In the genomic region with DNA sequence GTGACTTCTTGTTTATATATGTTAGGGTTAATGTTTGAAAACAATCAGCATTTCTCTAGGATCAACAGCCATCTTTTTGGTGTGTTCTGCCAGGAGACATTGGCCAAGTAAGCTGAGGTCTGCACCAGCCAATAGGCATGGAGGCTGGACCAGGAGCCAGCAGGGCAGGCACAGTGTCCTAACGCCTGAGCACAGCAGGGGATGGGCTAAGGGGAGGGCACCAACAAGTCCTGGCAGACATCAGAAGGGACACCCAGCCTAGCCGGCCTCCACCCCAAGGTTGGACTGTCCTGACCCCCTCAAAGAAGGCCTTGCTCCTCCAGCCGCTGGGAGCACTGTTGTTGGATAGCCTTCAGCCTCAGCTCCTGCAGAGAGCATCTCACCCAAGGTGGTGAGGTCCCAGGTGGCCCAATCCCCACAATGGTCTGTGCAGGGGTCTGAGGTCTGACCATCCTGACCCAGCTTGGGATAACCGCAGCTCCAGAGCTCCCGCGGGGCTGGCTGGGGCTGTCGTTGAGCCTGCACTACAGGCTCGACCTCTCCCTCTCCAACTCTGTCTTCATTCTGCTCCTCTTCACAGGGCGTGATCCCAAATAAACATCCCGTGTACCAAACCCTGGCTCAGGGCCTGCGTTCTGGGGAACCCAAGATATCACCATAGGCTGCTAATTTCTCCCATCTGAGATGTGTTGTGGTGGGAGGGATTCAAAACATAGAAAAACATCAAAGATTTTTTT, we compare ENCODE assay signal across 12 cellular contexts. TPM values are rescaled to one million over a fixed set of nuclear protein-coding genes. Genes with fewer than 3 reads are reported as not detected.
A peak's percentile ranks its signal among the peaks of the same experiment; 100 is the strongest.
DNase-seq lines count a peak whose midpoint lies in the region; TF ChIP-seq lines count a peak whose summit lies in the region.
"Had no signal": no experiment of that assay in that cellular context is flagged by ENCODE, and none has a peak within 500 bp of the region (broad histone marks: within the 10 kb centered on the region; RNA-seq: fewer than 3 reads in every experiment).

No MANE protein-coding gene starts in this region.

- H3K14ac ChIP-seq in mesenchymal stem cell (ENCODE audit: low read length in 2 of 2): no peak overlapping the region

- H2BK15ac ChIP-seq in mesenchymal stem cell (ENCODE audit: low read depth, poor library complexity, severe bottlenecking): no peak overlapping the region

- no peaks in the 10 kb centered on the region for H3K36me3 ChIP-seq in HUES48 (ENCODE audit: control insufficient read depth, insufficient read depth, low read length)
- no peaks in the 10 kb centered on the region for H3K36me3 ChIP-seq in mesenchymal stem cell (ENCODE audit: control insufficient read depth in 1 of 2, insufficient read depth in 2 of 2, low read depth in 1 of 2, low read length in 2 of 2)

- H2BK120ac ChIP-seq in mesenchymal stem cell (ENCODE audit: low read depth, low read length): no peak overlapping the region

- TF ChIP-seq POLR2A in lower leg skin (IDR thresholded peaks at IDR 0.05): no peak

- H3K4me1 Mint-ChIP-seq in progenitor cell of endocrine pancreas (ENCODE audit: low read depth): peaks cover 23% of the 10 kb centered on the region

- H3K9me3 ChIP-seq in HUES48 (ENCODE audit: control insufficient read depth, insufficient read depth, low read length): no peaks in the 10 kb centered on the region
- no peaks in the 10 kb centered on the region for H3K9me3 ChIP-seq in mesenchymal stem cell (ENCODE audit: control insufficient read depth, low read length)

- peaks cover 1% of the 10 kb centered on the region for H3K79me1 ChIP-seq in mesenchymal stem cell (replicated peaks; ENCODE audit: low read length, poor library complexity, severe bottlenecking)

- H3K4me3 ChIP-seq in HUES48 (ENCODE audit: low read depth, low read length): no peak overlapping the region
- H3K4me3 ChIP-seq in mesenchymal stem cell (ENCODE audit: insufficient read depth in 1 of 2, low read depth in 1 of 2, low read length in 2 of 2): no peak overlapping the region
- H3K4me3 ChIP-seq in lower leg skin (ENCODE audit: low read depth, poor library complexity, severe bottlenecking): no peak overlapping the region

- no peaks in the 10 kb centered on the region for H3K27me3 ChIP-seq in HUES48 (ENCODE audit: control insufficient read depth, insufficient read depth, low read length)
- H3K27me3 ChIP-seq in mesenchymal stem cell (ENCODE audit: control insufficient read depth in 1 of 2, insufficient read depth in 1 of 2, low read length in 2 of 2): no peaks in the 10 kb centered on the region

- H3K27me3 Mint-ChIP-seq in progenitor cell of endocrine pancreas: no peaks in the 10 kb centered on the region
- H3K27me3 Mint-ChIP-seq: activated naive CD8-positive, alpha-beta T cell treated with anti-CD3 and anti-CD28 coated beads, Interleukin-2, amount 50 U/mL, for 24 hours had no signal

- intact Hi-C loops in lower leg skin (cut with DNase I; ENCODE audit: low total_unique reads): no loop called here

- H4K8ac ChIP-seq in mesenchymal stem cell (ENCODE audit: low read length): no peak overlapping the region

- H3K9ac ChIP-seq in HUES48 (ENCODE audit: low read depth, low read length) (no peak overlapping the region), mesenchymal stem cell (ENCODE audit: low read length) (peak overlapping the region; percentile 4)

- peaks cover 26% of the 10 kb centered on the region for H3K4me1 ChIP-seq in HUES48 (ENCODE audit: control insufficient read depth, insufficient read depth, low read length)
- H3K4me1 ChIP-seq in mesenchymal stem cell (ENCODE audit: control insufficient read depth, insufficient read depth, low read depth, low read length): peaks cover 22% of the 10 kb centered on the region

- no peak overlapping the region for H3K18ac ChIP-seq in mesenchymal stem cell (ENCODE audit: low read depth in 1 of 2, low read length in 2 of 2)

- H2BK12ac ChIP-seq in mesenchymal stem cell (ENCODE audit: low read length in 2 of 2): no peak overlapping the region

- TF ChIP-seq CTCF in progenitor cell of endocrine pancreas (IDR thresholded peaks at IDR 0.05; ENCODE audit: unreplicated experiment) (no peak), lower leg skin (IDR thresholded peaks at IDR 0.05) (no peak)

- H3K4me2 ChIP-seq in mesenchymal stem cell (ENCODE audit: low read length, poor library complexity, severe bottlenecking): no peak overlapping the region

- peak overlapping the region; percentile 21 for H2AFZ ChIP-seq in mesenchymal stem cell (ENCODE audit: low read depth, low read length)

- H2BK5ac ChIP-seq in mesenchymal stem cell (ENCODE audit: low read depth, low read length, poor library complexity, severe bottlenecking): no peak overlapping the region

- H3K27ac ChIP-seq in HUES48 (ENCODE audit: low read depth, low read length) (peak overlapping the region; percentile 57), caudate nucleus (ENCODE audit: low read depth, low read length) (peak overlapping the region; percentile 60), mesenchymal stem cell (ENCODE audit: low read length, poor library complexity, severe bottlenecking) (no peak overlapping the region), temporal lobe (ENCODE audit: low read depth, low read length) (peak overlapping the region; percentile 81)

- H3K4ac ChIP-seq in mesenchymal stem cell (ENCODE audit: low read depth in 1 of 2, low read length in 2 of 2): no peak overlapping the region

- H4K91ac ChIP-seq in mesenchymal stem cell (ENCODE audit: low read length): no peak overlapping the region

- 71% methylated on average over 8 of the region's 11 CpGs for WGBS in mesenchymal stem cell
- 33 to 48% methylated on average over 10 to 11 of the region's 11 CpGs for WGBS in lower leg skin, 2 donors

- no peak overlapping the region for H3K23ac ChIP-seq in mesenchymal stem cell (ENCODE audit: low read length in 2 of 2)

- H3K36me3 Mint-ChIP-seq in progenitor cell of endocrine pancreas (ENCODE audit: insufficient read depth): no peaks in the 10 kb centered on the region

- H2AK5ac ChIP-seq in mesenchymal stem cell (ENCODE audit: low read length, severe bottlenecking): no peak overlapping the region

- H3K9me3 Mint-ChIP-seq in progenitor cell of endocrine pancreas (ENCODE audit: low read depth): no peaks in the 10 kb centered on the region
- H3K9me3 Mint-ChIP-seq: activated CD4-positive, alpha-beta T cell treated with anti-CD3 and anti-CD28 coated beads, Interleukin-2, amount 10 ng/mL, durations not matched to agents 7 days and 5 days; activated naive CD8-positive, alpha-beta T cell treated with anti-CD3 and anti-CD28 coated beads, Interleukin-2, amount 50 U/mL, for 24 hours; activated T-cell treated with anti-CD3 and anti-CD28 coated beads, Interleukin-2, amount 50 U/mL, for 4 hours had no signal

- no peak overlapping the region for H3K27ac Mint-ChIP-seq in progenitor cell of endocrine pancreas
- H3K27ac Mint-ChIP-seq: activated CD4-positive, alpha-beta T cell treated with anti-CD3 and anti-CD28 coated beads, Interleukin-2, amount 10 ng/mL, durations not matched to agents 7 days and 5 days; activated naive CD8-positive, alpha-beta T cell treated with anti-CD3 and anti-CD28 coated beads, Interleukin-2, amount 50 U/mL, for 24 hours had no signal

- H3K4me3 Mint-ChIP-seq in progenitor cell of endocrine pancreas (ENCODE audit: low read depth): no peak overlapping the region
- H3K4me3 Mint-ChIP-seq: activated CD4-positive, alpha-beta T cell treated with anti-CD3 and anti-CD28 coated beads, Interleukin-2, amount 10 ng/mL, durations not matched to agents 7 days and 5 days; activated naive CD8-positive, alpha-beta T cell treated with anti-CD3 and anti-CD28 coated beads, Interleukin-2, amount 50 U/mL, for 24 hours; activated T-cell treated with anti-CD3 and anti-CD28 coated beads, Interleukin-2, amount 50 U/mL, for 4 hours had no signal

- no peak for DNase-seq in caudate nucleus (lab: John Stamatoyannopoulos, UW)
- no peak for DNase-seq in mesenchymal stem cell
- DNase-seq in GOT3 (lab: John Stamatoyannopoulos, UW): no peak
- no peak for DNase-seq in progenitor cell of endocrine pancreas (ENCODE audit: low spot score, unreplicated experiment)
- no peak for DNase-seq in lower leg skin (ENCODE audit: low spot score in 2 of 2)

RNA-seq across cellular contexts. Expression of a gene that starts 8.1 kb away (rescaled TPM):
- not detected for polyA plus RNA-seq in mesenchymal stem cell (2013, experiment 1 of 2)
- not detected for polyA plus RNA-seq in mesenchymal stem cell (2013, experiment 2 of 2)
- total RNA-seq in temporal lobe (not detected), progenitor cell of endocrine pancreas (not detected in 2 replicates), lower leg skin (not detected)
- total RNA-seq: activated CD4-positive, alpha-beta T cell treated with anti-CD3 and anti-CD28 coated beads, Interleukin-2, amount 10 ng/mL, durations not matched to agents 7 days and 5 days; activated T-cell treated with anti-CD3 and anti-CD28 coated beads, Interleukin-2, amount 50 U/mL, for 4 hours; cerebellum; renal cortical epithelial cell had no signal
